Comparison of ENCODE assay signal across 18 cellular contexts in the genomic region with DNA sequence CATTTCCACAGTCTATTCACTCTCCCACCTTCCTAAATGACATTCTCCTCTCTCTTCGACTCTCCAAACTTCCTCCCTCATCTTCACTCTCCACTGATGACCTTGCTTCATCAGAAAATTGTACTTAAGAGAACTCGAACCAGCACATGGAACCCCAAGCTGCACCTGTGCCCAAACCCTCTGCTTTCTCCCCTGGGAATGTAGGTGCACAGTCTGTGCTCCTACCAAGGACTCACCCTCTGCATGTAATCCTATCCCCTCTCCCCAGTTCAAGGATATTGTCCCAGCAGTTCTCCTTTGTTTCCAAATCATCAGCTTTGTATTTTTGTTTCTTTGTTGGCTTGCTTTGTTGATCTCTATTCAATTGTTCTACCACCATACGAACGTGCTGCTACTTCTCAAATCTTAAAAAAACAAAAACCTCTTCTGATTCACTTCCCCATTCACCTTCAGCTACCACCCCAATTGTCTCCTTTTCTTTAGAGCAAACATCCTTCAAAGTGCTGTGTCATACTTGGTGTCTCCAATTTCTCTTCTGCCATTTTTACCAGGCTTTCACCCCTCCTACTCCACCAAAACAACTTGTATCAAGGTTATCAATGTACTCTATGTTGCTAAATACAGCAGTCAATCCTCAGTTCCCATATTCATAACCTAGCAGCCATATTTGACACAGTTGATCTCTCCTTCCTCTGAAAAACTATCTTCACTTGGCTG. TPM values are rescaled to one million over a fixed set of nuclear protein-coding genes. Genes with fewer than 3 reads are reported as not detected.
DNase-seq lines count a peak whose midpoint lies in the region; ATAC-seq and TF ChIP-seq lines count a peak whose summit lies in the region.
"Had no signal": no experiment of that assay in that cellular context is flagged by ENCODE, and none has a peak within 500 bp of the region (broad histone marks: within the 10 kb centered on the region; RNA-seq: fewer than 3 reads in every experiment).

No MANE protein-coding gene starts in this region.

- no peaks in the 10 kb centered on the region for H3K79me2 ChIP-seq in PC-3 (ENCODE audit: low read length)

- H3K4me1 ChIP-seq in HUES64 (ENCODE audit: insufficient read depth, low read length) (peaks cover 18% of the 10 kb centered on the region; the same call in 1 of the 2 replicates), PC-3 (ENCODE audit: insufficient read depth, low read length) (peaks cover 4% of the 10 kb centered on the region)
- H3K4me1 ChIP-seq: heart left ventricle had no signal

- no peaks in the 10 kb centered on the region for H3K9me3 Mint-ChIP-seq in memory B cell
- no peaks in the 10 kb centered on the region for H3K9me3 Mint-ChIP-seq in activated T-cell treated with anti-CD3 and anti-CD28 coated beads, Interleukin-2, amount 50 U/mL, for 72 hours
- H3K9me3 Mint-ChIP-seq: neural crest cell had no signal

- H3K9ac ChIP-seq in HUES64 (ENCODE audit: low read depth, low read length) (no peak overlapping the region), PC-3 (ENCODE audit: low read length) (no peak overlapping the region)

- no peaks in the 10 kb centered on the region for H3K9me2 ChIP-seq in PC-3 (replicated peaks; ENCODE audit: low read length)

- no peaks in the 10 kb centered on the region for H4K20me1 ChIP-seq in PC-3 (ENCODE audit: low read length)

- ATAC-seq in PC-3 (no peak), memory B cell (ENCODE audit: low read depth) (peak; percentile 93)
- no peak for ATAC-seq in activated T-cell treated with anti-CD3 and anti-CD28 coated beads, Interleukin-2, amount 50 U/mL, for 72 hours (replicated peaks in 1 of 2)
- ATAC-seq: heart left ventricle had no signal

- no peaks in the 10 kb centered on the region for H3K36me3 Mint-ChIP-seq in memory B cell
- H3K36me3 Mint-ChIP-seq in activated T-cell treated with anti-CD3 and anti-CD28 coated beads, Interleukin-2, amount 50 U/mL, for 72 hours (ENCODE audit: insufficient read depth in 2 of 2), result no peaks in the 10 kb centered on the region

- no peak overlapping the region for H3K4me3 Mint-ChIP-seq in memory B cell
- no peak overlapping the region for H3K4me3 Mint-ChIP-seq in activated T-cell treated with anti-CD3 and anti-CD28 coated beads, Interleukin-2, amount 50 U/mL, for 72 hours
- H3K4me3 Mint-ChIP-seq: neural crest cell had no signal

- H3F3A ChIP-seq in PC-3 (ENCODE audit: low read length, unreplicated experiment), result no peaks in the 10 kb centered on the region

- POLR2A ChIA-PET in PC-3 (lab: Charles Lee; ENCODE audit: unreplicated experiment), result no interaction called here
- POLR2A ChIA-PET in GM10248 (lab: Yijun Ruan, JAX), result no interaction called here

- intact Hi-C loops in PC-3 (cut with micrococcal nuclease), result no loop called here

- DNase-seq in NCI-H187 treated with DMSO at 0.1 percent for 48 hours (lab: John Stamatoyannopoulos, UW) (peak; percentile 45), PC-3 (no peak), memory B cell (ENCODE audit: low spot score in 2 of 2) (peak in 1 of 2 donors; percentile 16), GM10248 (ENCODE audit: extremely low spot score) (no peak), GOT3 (lab: John Stamatoyannopoulos, UW) (no peak)
- no peak for DNase-seq in activated T-cell treated with anti-CD3 and anti-CD28 coated beads, Interleukin-2, amount 50 U/mL, for 72 hours
- DNase-seq: activated CD4-positive, alpha-beta T cell treated with anti-CD3 and anti-CD28 coated beads, Interleukin-2, amount 50 U/mL, for 48 hours; activated T-cell treated with anti-CD3 and anti-CD28 coated beads, Interleukin-2, amount 50 U/mL, for 48 hours; heart left ventricle; mesenchymal stem cell; NCI-H1105; retina; SHP77 treated with DMSO at 0.1 percent for 48 hours; stimulated activated CD4-positive, alpha-beta T cell treated with anti-CD3 and anti-CD28 coated beads, Interleukin-1b, Interleukin-23, amount 100 ng/mL, for 48 hours had no signal

- TF ChIP-seq CTCF in PC-3 (conservative IDR thresholded peaks at IDR 0.05; ENCODE audit: low read depth, low read length) (no peak), GM10248 (IDR thresholded peaks at IDR 0.05; ENCODE audit: control extremely low read depth, extremely low read depth, low read depth, missing control alignments) (no peak)

- H3K4me3 ChIP-seq in HUES64 (ENCODE audit: low read length) (no peak overlapping the region), PC-3 (ENCODE audit: low read length) (no peak overlapping the region)
- H3K4me3 ChIP-seq: heart left ventricle, thoracic aorta had no signal

- CTCF ChIA-PET in PC-3 (lab: Charles Lee), result no interaction called here
- CTCF ChIA-PET in GM10248 (lab: Yijun Ruan, JAX), result interaction anchor here (0.7 to 1.0 kb wide), 2 partner anchors 38 to 67 kb away, joined by 3 read pairs; no protein-coding TSS in a partner anchor

- no peaks in the 10 kb centered on the region for H3K27me3 ChIP-seq in HUES64 (ENCODE audit: insufficient read depth, low read length)
- no peaks in the 10 kb centered on the region for H3K27me3 ChIP-seq in PC-3 (ENCODE audit: low read length)

- peaks cover 9% of the 10 kb centered on the region for H3K27me3 Mint-ChIP-seq in memory B cell
- no peaks in the 10 kb centered on the region for H3K27me3 Mint-ChIP-seq in activated T-cell treated with anti-CD3 and anti-CD28 coated beads, Interleukin-2, amount 50 U/mL, for 72 hours (ENCODE audit: low read depth)

- H3K9me3 ChIP-seq in HUES64 (ENCODE audit: insufficient read depth, low read depth, low read length) (no peaks in the 10 kb centered on the region), PC-3 (ENCODE audit: low read length) (no peaks in the 10 kb centered on the region)
- H3K9me3 ChIP-seq: thoracic aorta had no signal

- no TSS peak for BruUV-seq in PC-3 (replicated peaks; lab: Mats Ljungman, UMichigan)

- no peak overlapping the region for H3K4me2 ChIP-seq in PC-3 (ENCODE audit: low read length)

- no peak overlapping the region for H3K27ac Mint-ChIP-seq in memory B cell
- H3K27ac Mint-ChIP-seq in activated T-cell treated with anti-CD3 and anti-CD28 coated beads, Interleukin-2, amount 50 U/mL, for 72 hours, result no peak overlapping the region

- no peaks in the 10 kb centered on the region for H3K4me1 Mint-ChIP-seq in memory B cell
- H3K4me1 Mint-ChIP-seq in activated T-cell treated with anti-CD3 and anti-CD28 coated beads, Interleukin-2, amount 50 U/mL, for 72 hours (ENCODE audit: low read depth), result no peaks in the 10 kb centered on the region
- H3K4me1 Mint-ChIP-seq: neural crest cell had no signal

- H3K27ac ChIP-seq in HUES64 (ENCODE audit: low read depth, low read length) (0 out of 2 replicates have a peak overlapping the region, but pooled peaks have one; percentile 4), PC-3 (ENCODE audit: low read length) (no peak overlapping the region)
- H3K27ac ChIP-seq: C4-2B, heart left ventricle, thoracic aorta had no signal

- H3K36me3 ChIP-seq in HUES64 (ENCODE audit: insufficient read depth, low read length) (peaks cover 59% of the 10 kb centered on the region), PC-3 (ENCODE audit: low read depth, low read length) (no peaks in the 10 kb centered on the region)
- H3K36me3 ChIP-seq: heart left ventricle, thoracic aorta had no signal

- 73% methylated on average over 4 of the region's 4 CpGs for WGBS in HUES64

- peak overlapping the region; percentile 42; the same call in 1 of the 2 replicates for H2AFZ ChIP-seq in PC-3 (ENCODE audit: low read length)

RNA-seq across cellular contexts. Expression of gene RAB3B, which starts 26.8 kb away (rescaled TPM):
- 15.3 TPM for polyA plus RNA-seq in HUES64 (2013, experiment 1 of 2)
- polyA plus RNA-seq in HUES64 (2013, experiment 2 of 2), result 17.6 TPM
- 4.5 and 5.0 TPM in 2 replicates for total RNA-seq in PC-3 (2014; rRNA removed)
- total RNA-seq in activated T-cell treated with anti-CD3 and anti-CD28 coated beads, Interleukin-2, amount 50 U/mL, for 72 hours, result under 1 TPM; 0.09 to 0.12 TPM
- total RNA-seq: thoracic aorta had no signal
